In genomic region chr4:39814403-39815185, GRCh38 we compare ENCODE assay signal across 10 cellular contexts.
A peak's percentile ranks its signal among the peaks of the same experiment; 100 is the strongest.
DNase-seq lines count a peak whose midpoint lies in the region; ATAC-seq, FAIRE-seq and TF ChIP-seq lines count a peak whose summit lies in the region.
"Had no signal": no experiment of that assay in that cellular context is flagged by ENCODE, and none has a peak within 500 bp of the region (broad histone marks: within the 10 kb centered on the region; RNA-seq: fewer than 3 reads in every experiment).

No MANE protein-coding gene starts in this region.

- no peak overlapping the region for H3K9ac ChIP-seq in mesendoderm (ENCODE audit: low read length)

- no peak overlapping the region for H3K18ac ChIP-seq in mesendoderm (ENCODE audit: low read length)

- TF ChIP-seq CTCF in Calu3 (IDR thresholded peaks at IDR 0.05; ENCODE audit: unreplicated experiment), result no peak
- no peak for TF ChIP-seq CTCF in Peyer's patch (IDR thresholded peaks at IDR 0.05)

- H3K36me3 ChIP-seq in mesendoderm (ENCODE audit: control insufficient read depth, insufficient read depth, low read length) (no peaks in the 10 kb centered on the region), Peyer's patch (no peaks in the 10 kb centered on the region)
- H3K36me3 ChIP-seq: ascending aorta had no signal

- ATAC-seq in activated naive CD8-positive, alpha-beta T cell treated with anti-CD3 and anti-CD28 coated beads, Interleukin-2, amount 10 ng/mL, durations not matched to agents 7 days and 5 days (ENCODE audit: low read depth), result peak; percentile 38
- no peak for ATAC-seq in HG02870 (IDR thresholded peaks at IDR 0.05; ENCODE audit: unreplicated experiment)

- no peak overlapping the region for H3K4me3 Mint-ChIP-seq in Calu3 (ENCODE audit: low read depth, unreplicated experiment)
- peak overlapping the region; percentile 31 for H3K4me3 Mint-ChIP-seq in activated naive CD8-positive, alpha-beta T cell treated with anti-CD3 and anti-CD28 coated beads, Interleukin-2, amount 10 ng/mL, durations not matched to agents 7 days and 5 days

- H3K79me2 ChIP-seq in mesendoderm (ENCODE audit: control insufficient read depth, insufficient read depth, low read length), result no peaks in the 10 kb centered on the region

- H2BK120ac ChIP-seq in mesendoderm (ENCODE audit: low read depth, low read length), result no peak overlapping the region

- no peak overlapping the region for H3K27ac Mint-ChIP-seq in Calu3 (ENCODE audit: unreplicated experiment)
- peak overlapping the region; percentile 77 for H3K27ac Mint-ChIP-seq in activated naive CD8-positive, alpha-beta T cell treated with anti-CD3 and anti-CD28 coated beads, Interleukin-2, amount 10 ng/mL, durations not matched to agents 7 days and 5 days

- H3K4me1 ChIP-seq in mesendoderm (ENCODE audit: control insufficient read depth, low read depth, low read length), result no peaks in the 10 kb centered on the region
- no peaks in the 10 kb centered on the region for H3K4me1 ChIP-seq in Peyer's patch
- H3K4me1 ChIP-seq: ascending aorta had no signal

- H3K9me3 ChIP-seq in Peyer's patch, result no peaks in the 10 kb centered on the region
- H3K9me3 ChIP-seq: ascending aorta had no signal

- no peak overlapping the region for H2BK5ac ChIP-seq in mesendoderm (ENCODE audit: low read length)

- peaks cover 6% of the 10 kb centered on the region for H3K36me3 Mint-ChIP-seq in Calu3 (ENCODE audit: insufficient read depth, unreplicated experiment)
- H3K36me3 Mint-ChIP-seq in activated naive CD8-positive, alpha-beta T cell treated with anti-CD3 and anti-CD28 coated beads, Interleukin-2, amount 10 ng/mL, durations not matched to agents 7 days and 5 days, result peaks cover 8% of the 10 kb centered on the region

- intact Hi-C loops in Calu3 (cut with micrococcal nuclease; ENCODE audit: unreplicated experiment), result no loop called here

- H3K4me1 Mint-ChIP-seq in Calu3 (ENCODE audit: low read depth, unreplicated experiment), result peaks cover 19% of the 10 kb centered on the region
- peaks cover 6% of the 10 kb centered on the region for H3K4me1 Mint-ChIP-seq in activated naive CD8-positive, alpha-beta T cell treated with anti-CD3 and anti-CD28 coated beads, Interleukin-2, amount 10 ng/mL, durations not matched to agents 7 days and 5 days

- H3K9me3 Mint-ChIP-seq in Calu3 (ENCODE audit: low read depth, unreplicated experiment), result no peaks in the 10 kb centered on the region
- H3K9me3 Mint-ChIP-seq in activated naive CD8-positive, alpha-beta T cell treated with anti-CD3 and anti-CD28 coated beads, Interleukin-2, amount 10 ng/mL, durations not matched to agents 7 days and 5 days, result peaks cover 16% of the 10 kb centered on the region

- no peaks in the 10 kb centered on the region for H3K79me1 ChIP-seq in mesendoderm (ENCODE audit: low read length)

- no peak for TF ChIP-seq POLR2A in Peyer's patch (IDR thresholded peaks at IDR 0.05)

- no peak overlapping the region for H4K5ac ChIP-seq in mesendoderm (ENCODE audit: low read length)

- no peak for FAIRE-seq in HTR-8/SVneo (lab: Jason Lieb, UNC)

- no peak overlapping the region for H3K4ac ChIP-seq in mesendoderm (ENCODE audit: low read depth, low read length)

- DNase-seq in Calu3 (peak; percentile 4), HTR-8/SVneo (ENCODE audit: insufficient read length, low spot score) (peak; percentile 41), mesendoderm (peak; percentile 42), A172 (ENCODE audit: low spot score) (no peak), Peyer's patch (no peak), AG08396 (ENCODE audit: low spot score) (no peak)
- DNase-seq in activated naive CD8-positive, alpha-beta T cell treated with anti-CD3 and anti-CD28 coated beads, Interleukin-2, amount 10 ng/mL, durations not matched to agents 7 days and 5 days, result peak; percentile 41
- DNase-seq: NCI-H2081 had no signal

- H3K27me3 ChIP-seq in mesendoderm (ENCODE audit: insufficient read depth, low read length, poor library complexity) (no peaks in the 10 kb centered on the region), Peyer's patch (no peaks in the 10 kb centered on the region)
- H3K27me3 ChIP-seq: ascending aorta had no signal

- no peak overlapping the region for H2BK15ac ChIP-seq in mesendoderm (replicated peaks; ENCODE audit: low read depth)

- H3K27me3 Mint-ChIP-seq in Calu3 (ENCODE audit: unreplicated experiment), result no peaks in the 10 kb centered on the region
- no peaks in the 10 kb centered on the region for H3K27me3 Mint-ChIP-seq in activated naive CD8-positive, alpha-beta T cell treated with anti-CD3 and anti-CD28 coated beads, Interleukin-2, amount 10 ng/mL, durations not matched to agents 7 days and 5 days

- H3K56ac ChIP-seq in mesendoderm (ENCODE audit: low read length), result no peak overlapping the region

- CTCF ChIA-PET in Calu3 (lab: Charles Lee), result no interaction called here

- H3K4me2 ChIP-seq in mesendoderm (ENCODE audit: low read length), result no peak overlapping the region

- no peak overlapping the region for H3K27ac ChIP-seq in mesendoderm (ENCODE audit: low read depth, low read length)
- no peak overlapping the region for H3K27ac ChIP-seq in Peyer's patch
- H3K27ac ChIP-seq: ascending aorta had no signal

- POLR2A ChIA-PET in activated naive CD8-positive, alpha-beta T cell treated with anti-CD3 and anti-CD28 coated beads, Interleukin-2, amount 10 ng/mL, durations not matched to agents 7 days and 5 days (lab: Charles Lee), result no interaction called here

- BruUV-seq in Calu3 (replicated peaks; lab: Mats Ljungman, UMichigan), result no TSS peak

- no peak overlapping the region for H4K8ac ChIP-seq in mesendoderm (ENCODE audit: low read depth, low read length)

- no peak overlapping the region for H2AK5ac ChIP-seq in mesendoderm (ENCODE audit: low read length)

- no CpG with 5 or more reads among the region's 7 CpGs for WGBS in mesendoderm (ENCODE audit: extremely low coverage, insufficient coverage, low lambda C conversion rate)

- no peak overlapping the region for H3K4me3 ChIP-seq in mesendoderm (ENCODE audit: low read length)
- H3K4me3 ChIP-seq in Peyer's patch, result no peak overlapping the region
- H3K4me3 ChIP-seq: ascending aorta had no signal

- no peak overlapping the region for H3K23ac ChIP-seq in mesendoderm (ENCODE audit: low read length)

Comparison
In these comparisons a context has a peak if more than half of its experiments do, and no peak if none do; other contexts are left out.
1. DNase-seq: peak in Calu3 (single experiment), HTR-8/SVneo (single experiment), activated naive CD8-positive, alpha-beta T cell treated with anti-CD3 and anti-CD28 coated beads, Interleukin-2, amount 10 ng/mL, durations not matched to agents 7 days and 5 days (single experiment) and mesendoderm (single experiment); none in A172 (single experiment), Peyer's patch (0 of 3) and AG08396 (single experiment).